Comparison of ENCODE assay signal across 9 cellular contexts in genomic region chr20:12207875-12208274, GRCh38.
A peak's percentile ranks its signal among the peaks of the same experiment; 100 is the strongest.
DNase-seq lines count a peak whose midpoint lies in the region; ATAC-seq lines count a peak whose summit lies in the region.
"Had no signal": no experiment of that assay in that cellular context is flagged by ENCODE, and none has a peak within 500 bp of the region (broad histone marks: within the 10 kb centered on the region; RNA-seq: fewer than 3 reads in every experiment).

No MANE protein-coding gene starts in this region.

- H2AFZ ChIP-seq in neuronal stem cell (ENCODE audit: low read length) = no peak overlapping the region

- H3K4me3 ChIP-seq in MG63 (no peak overlapping the region), neuronal stem cell (ENCODE audit: low read length in 2 of 2) (no peak overlapping the region)

- no peak overlapping the region for H3K4ac ChIP-seq in neuronal stem cell (ENCODE audit: low read length)

- H3K9ac ChIP-seq in neuronal stem cell (ENCODE audit: low read depth, low read length, poor library complexity) = no peak overlapping the region

- ATAC-seq in GM21529 (IDR thresholded peaks at IDR 0.05; ENCODE audit: unreplicated experiment) = no peak
- no peak for ATAC-seq in GM18870 (IDR thresholded peaks at IDR 0.05; ENCODE audit: unreplicated experiment)

- no peak overlapping the region for H3K27ac ChIP-seq in neuronal stem cell (replicated peaks; ENCODE audit: low read length)

- H3K4me1 ChIP-seq in neuronal stem cell (ENCODE audit: control insufficient read depth in 2 of 2, insufficient read depth in 1 of 2, low read depth in 1 of 2, low read length in 2 of 2) = no peaks in the 10 kb centered on the region

- H2AK5ac ChIP-seq in neuronal stem cell (ENCODE audit: low read depth, low read length) = no peak overlapping the region

- no peak overlapping the region for H4K91ac ChIP-seq in neuronal stem cell (ENCODE audit: low read depth, low read length, poor library complexity)

- no peak overlapping the region for H3K14ac ChIP-seq in neuronal stem cell (ENCODE audit: low read length)

- H3K23ac ChIP-seq in neuronal stem cell (ENCODE audit: low read depth, low read length, poor library complexity) = no peak overlapping the region

- no peaks in the 10 kb centered on the region for H3K36me3 ChIP-seq in MG63
- no peaks in the 10 kb centered on the region for H3K36me3 ChIP-seq in neuronal stem cell (replicated peaks in 1 of 2; ENCODE audit: control insufficient read depth in 2 of 2, insufficient read depth in 2 of 2, low read length in 2 of 2)

- no peak overlapping the region for H2BK15ac ChIP-seq in neuronal stem cell (ENCODE audit: low read length)

- no CpG with 5 or more reads among the region's 1 CpG for WGBS in neuronal stem cell (ENCODE audit: extremely low coverage in 2 of 2, insufficient read length in 2 of 2, insufficient replicate concordance in 1 of 2), 2 donors

- peak; percentile 2 for DNase-seq in NCI-H1694 (lab: John Stamatoyannopoulos, UW)
- DNase-seq in NCI-H1694 treated with DMSO at 0.1 percent for 48 hours (lab: John Stamatoyannopoulos, UW) = no peak
- DNase-seq in MG63 = peak; percentile 8
- DNase-seq in dermis blood vessel endothelial cell = peak; percentile 62
- peak; percentile 32 for DNase-seq in neuronal stem cell (ENCODE audit: low spot score)
- DNase-seq in DMS114 treated with DMSO at 0.1 percent for 48 hours (lab: John Stamatoyannopoulos, UW; ENCODE audit: unreplicated experiment) = no peak
- DNase-seq: CD4-positive, CD25-positive, alpha-beta regulatory T cell had no signal

- H3K9me3 ChIP-seq in MG63 (no peaks in the 10 kb centered on the region), neuronal stem cell (replicated peaks in 1 of 2; ENCODE audit: control insufficient read depth in 2 of 2, insufficient read depth in 1 of 2, low read depth in 1 of 2, low read length in 2 of 2) (no peaks in the 10 kb centered on the region)

- H2BK5ac ChIP-seq in neuronal stem cell (ENCODE audit: low read length) = no peak overlapping the region

- no peak overlapping the region for H4K8ac ChIP-seq in neuronal stem cell (ENCODE audit: low read depth, low read length)

- H2BK12ac ChIP-seq in neuronal stem cell (ENCODE audit: low read length) = no peak overlapping the region

- H2BK120ac ChIP-seq in neuronal stem cell (ENCODE audit: low read depth, low read length) = no peak overlapping the region

- no peaks in the 10 kb centered on the region for H3K79me1 ChIP-seq in neuronal stem cell (ENCODE audit: low read depth, low read length)

- no peak overlapping the region for H3K18ac ChIP-seq in neuronal stem cell (ENCODE audit: low read length)

- no peak overlapping the region for H3K4me2 ChIP-seq in neuronal stem cell (ENCODE audit: insufficient read depth, low read length, poor library complexity, severe bottlenecking)

- H3K27me3 ChIP-seq in MG63 (no peaks in the 10 kb centered on the region), neuronal stem cell (ENCODE audit: control insufficient read depth in 3 of 3, insufficient read depth in 3 of 3, low read depth in 1 of 3, low read length in 3 of 3) (no peaks in the 10 kb centered on the region)

Comparison
In these comparisons a context has a peak if more than half of its experiments do, and no peak if none do; other contexts are left out.
1. DNase-seq: peak in NCI-H1694 (single experiment), MG63 (single experiment), dermis blood vessel endothelial cell (single experiment) and neuronal stem cell (single experiment); none in NCI-H1694 treated with DMSO at 0.1 percent for 48 hours (single experiment) and DMS114 treated with DMSO at 0.1 percent for 48 hours (single experiment).